ENCODE assay signal across 1 cellular context in genomic region chr3:49647741-49648140, GRCh38.
TF ChIP-seq lines count a peak whose summit lies in the region.

No MANE protein-coding gene starts in this region.

TF ChIP-seq in HepG2, 621 proteins besides CTCF, POLR2A, EP300 and RAD21:
- TF ChIP-seq FOXA1 (IDR thresholded peaks at IDR 0.05) (no peak), FOXA1 (CRISPR knock-in tag; IDR thresholded peaks at IDR 0.05) (0 out of 2 replicates have a peak, but pooled peaks have one; percentile 39), SOX13 (IDR thresholded peaks at IDR 0.05) (no peak), SOX13 (CRISPR knock-in tag; conservative IDR thresholded peaks at IDR 0.05 in 1 of 2, IDR thresholded peaks at IDR 0.05 in 1 of 2) (0 out of 4 replicates have a peak, but pooled peaks of 1 of the 2 experiments have one; percentile 8), ZNF687 (CRISPR knock-in tag; IDR thresholded peaks at IDR 0.05) (peak; percentile 44), HNF4G (IDR thresholded peaks at IDR 0.05; ENCODE audit: borderline replicate concordance, low read depth, low read length) (no peak), HNF4G (CRISPR knock-in tag; IDR thresholded peaks at IDR 0.05; ENCODE audit: borderline replicate concordance, low read depth) (no peak), PAXIP1 (CRISPR knock-in tag; conservative IDR thresholded peaks at IDR 0.05) (peak; percentile 31), TBX2 (CRISPR knock-in tag; IDR thresholded peaks at IDR 0.05; ENCODE audit: borderline replicate concordance) (peak; percentile 37; the same call in 1 of the 2 replicates), TOPORS (CRISPR knock-in tag; IDR thresholded peaks at IDR 0.05) (no peak), AGO2 (optimal IDR thresholded peaks at IDR 0.05; ENCODE audit: low read depth, low read length) (no peak), FOXA3 (CRISPR knock-in tag; IDR thresholded peaks at IDR 0.05) (peak; percentile 45; the same call in 1 of the 2 replicates), ZFX (CRISPR knock-in tag; IDR thresholded peaks at IDR 0.05; ENCODE audit: low read depth) (peak; percentile 51), TARDBP (CRISPR knock-in tag; IDR thresholded peaks at IDR 0.05) (no peak), RXRB (CRISPR knock-in tag; IDR thresholded peaks at IDR 0.05; ENCODE audit: borderline replicate concordance) (peak; percentile 20; the same call in 1 of the 2 replicates), MEF2D (CRISPR knock-in tag; IDR thresholded peaks at IDR 0.05) (peak; percentile 71), ZNF501 (CRISPR knock-in tag; IDR thresholded peaks at IDR 0.05) (peak; percentile 39; the same call in 1 of the 2 replicates), SALL1 (CRISPR knock-in tag; IDR thresholded peaks at IDR 0.05) (peak; percentile 9; the same call in 1 of the 2 replicates), ETV5 (CRISPR knock-in tag; IDR thresholded peaks at IDR 0.05; ENCODE audit: borderline replicate concordance) (0 out of 2 replicates have a peak, but pooled peaks have one; percentile 33), ZFY (CRISPR knock-in tag; IDR thresholded peaks at IDR 0.05) (0 out of 2 replicates have a peak, but pooled peaks have one; percentile 15), HNRNPH1 (optimal IDR thresholded peaks at IDR 0.05; ENCODE audit: low read depth, low read length) (no peak), HOMEZ (CRISPR knock-in tag; IDR thresholded peaks at IDR 0.05; ENCODE audit: low read depth) (peak; percentile 62; the same call in 1 of the 2 replicates), SAP130 (CRISPR knock-in tag; IDR thresholded peaks at IDR 0.05; ENCODE audit: low read depth) (peak; percentile 40), ZFP91 (CRISPR knock-in tag; IDR thresholded peaks at IDR 0.05; ENCODE audit: borderline replicate concordance) (peak; percentile 21; the same call in 1 of the 2 replicates)
TF ChIP-seq in HepG2: peak in this region for 16.
